1 cellular context compared by ENCODE assay signal in the genomic region with DNA sequence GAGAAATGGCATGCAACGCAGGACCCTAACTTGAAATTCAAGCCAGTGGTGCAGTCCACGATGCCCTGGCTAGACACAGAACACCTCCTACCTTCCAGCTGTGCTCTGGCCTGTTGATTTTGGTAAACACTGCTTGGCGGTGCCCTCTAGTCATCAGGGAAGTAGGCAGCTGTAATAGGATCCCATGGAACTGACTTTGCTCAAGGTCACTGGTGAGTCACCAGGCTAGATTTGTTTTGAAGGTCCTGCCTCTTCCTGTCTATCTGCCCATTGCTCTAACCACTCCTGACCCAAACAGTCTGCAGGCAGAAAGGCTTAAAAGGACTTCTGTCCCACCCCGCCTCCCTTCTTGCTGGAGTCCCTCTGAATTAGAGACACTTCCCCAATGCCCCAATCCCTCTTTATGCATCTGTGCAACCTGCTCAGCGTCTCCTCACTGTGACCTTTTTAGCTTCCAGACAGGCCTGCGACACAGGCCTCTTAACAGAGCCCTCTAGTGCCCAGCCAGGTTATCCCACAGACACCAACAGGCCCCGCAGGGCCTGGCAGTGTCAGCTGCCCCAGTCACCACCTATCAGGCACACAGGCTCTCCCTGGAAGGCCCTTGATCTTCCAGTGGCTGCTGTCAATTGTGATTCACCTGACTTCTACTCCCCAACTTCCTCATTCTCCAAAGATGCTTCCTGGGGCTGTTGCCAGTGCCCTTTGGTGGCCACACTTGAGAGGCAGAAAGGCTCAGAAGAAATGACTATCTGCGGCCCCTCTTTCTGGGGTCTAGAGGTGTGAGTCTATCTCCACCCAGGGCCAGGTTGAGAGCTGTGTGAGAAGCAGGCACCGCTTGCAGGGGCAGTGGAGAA.
TF ChIP-seq lines count a peak whose summit lies in the region.

No MANE protein-coding gene starts in this region.

TF ChIP-seq in HepG2, 621 proteins besides CTCF, POLR2A, EP300 and RAD21 (continued from another document and continues in another):
- TF ChIP-seq ETV5 (CRISPR knock-in tag; IDR thresholded peaks at IDR 0.05; ENCODE audit: borderline replicate concordance) = peak; percentile 96
- TF ChIP-seq, protein P1, sequence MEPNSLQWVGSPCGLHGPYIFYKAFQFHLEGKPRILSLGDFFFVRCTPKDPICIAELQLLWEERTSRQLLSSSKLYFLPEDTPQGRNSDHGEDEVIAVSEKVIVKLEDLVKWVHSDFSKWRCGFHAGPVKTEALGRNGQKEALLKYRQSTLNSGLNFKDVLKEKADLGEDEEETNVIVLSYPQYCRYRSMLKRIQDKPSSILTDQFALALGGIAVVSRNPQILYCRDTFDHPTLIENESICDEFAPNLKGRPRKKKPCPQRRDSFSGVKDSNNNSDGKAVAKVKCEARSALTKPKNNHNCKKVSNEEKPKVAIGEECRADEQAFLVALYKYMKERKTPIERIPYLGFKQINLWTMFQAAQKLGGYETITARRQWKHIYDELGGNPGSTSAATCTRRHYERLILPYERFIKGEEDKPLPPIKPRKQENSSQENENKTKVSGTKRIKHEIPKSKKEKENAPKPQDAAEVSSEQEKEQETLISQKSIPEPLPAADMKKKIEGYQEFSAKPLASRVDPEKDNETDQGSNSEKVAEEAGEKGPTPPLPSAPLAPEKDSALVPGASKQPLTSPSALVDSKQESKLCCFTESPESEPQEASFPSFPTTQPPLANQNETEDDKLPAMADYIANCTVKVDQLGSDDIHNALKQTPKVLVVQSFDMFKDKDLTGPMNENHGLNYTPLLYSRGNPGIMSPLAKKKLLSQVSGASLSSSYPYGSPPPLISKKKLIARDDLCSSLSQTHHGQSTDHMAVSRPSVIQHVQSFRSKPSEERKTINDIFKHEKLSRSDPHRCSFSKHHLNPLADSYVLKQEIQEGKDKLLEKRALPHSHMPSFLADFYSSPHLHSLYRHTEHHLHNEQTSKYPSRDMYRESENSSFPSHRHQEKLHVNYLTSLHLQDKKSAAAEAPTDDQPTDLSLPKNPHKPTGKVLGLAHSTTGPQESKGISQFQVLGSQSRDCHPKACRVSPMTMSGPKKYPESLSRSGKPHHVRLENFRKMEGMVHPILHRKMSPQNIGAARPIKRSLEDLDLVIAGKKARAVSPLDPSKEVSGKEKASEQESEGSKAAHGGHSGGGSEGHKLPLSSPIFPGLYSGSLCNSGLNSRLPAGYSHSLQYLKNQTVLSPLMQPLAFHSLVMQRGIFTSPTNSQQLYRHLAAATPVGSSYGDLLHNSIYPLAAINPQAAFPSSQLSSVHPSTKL (CRISPR knock-in tag; IDR thresholded peaks at IDR 0.05) = peak; percentile 94
- TF ChIP-seq ZMAT3 (CRISPR knock-in tag; conservative IDR thresholded peaks at IDR 0.05) = peak; percentile 95
- no peak for TF ChIP-seq ZNF282 (IDR thresholded peaks at IDR 0.05; ENCODE audit: partially characterized antibody)
- 0 out of 2 replicates have a peak, but pooled peaks have one; percentile 32 for TF ChIP-seq ZNF775 (CRISPR knock-in tag; IDR thresholded peaks at IDR 0.05; ENCODE audit: borderline replicate concordance)
- no peak for TF ChIP-seq ZFP62 (CRISPR knock-in tag; IDR thresholded peaks at IDR 0.05)
- no peak for TF ChIP-seq ZNF30 (CRISPR knock-in tag; IDR thresholded peaks at IDR 0.05)
- TF ChIP-seq, protein P2, sequence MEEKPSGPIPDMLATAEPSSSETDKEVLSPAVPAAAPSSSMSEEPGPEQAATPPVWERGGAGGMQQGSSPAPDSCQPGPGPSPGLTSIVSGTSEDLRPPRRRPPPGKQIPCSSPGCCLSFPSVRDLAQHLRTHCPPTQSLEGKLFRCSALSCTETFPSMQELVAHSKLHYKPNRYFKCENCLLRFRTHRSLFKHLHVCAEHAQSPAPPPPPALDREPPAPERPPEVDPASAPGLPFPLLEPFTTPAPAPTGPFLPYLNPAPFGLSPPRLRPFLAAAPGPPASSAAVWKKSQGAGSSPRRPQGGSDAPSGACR (CRISPR knock-in tag; IDR thresholded peaks at IDR 0.05) = peak; percentile 94; the same call in 1 of the 2 replicates
- TF ChIP-seq, protein P3, sequence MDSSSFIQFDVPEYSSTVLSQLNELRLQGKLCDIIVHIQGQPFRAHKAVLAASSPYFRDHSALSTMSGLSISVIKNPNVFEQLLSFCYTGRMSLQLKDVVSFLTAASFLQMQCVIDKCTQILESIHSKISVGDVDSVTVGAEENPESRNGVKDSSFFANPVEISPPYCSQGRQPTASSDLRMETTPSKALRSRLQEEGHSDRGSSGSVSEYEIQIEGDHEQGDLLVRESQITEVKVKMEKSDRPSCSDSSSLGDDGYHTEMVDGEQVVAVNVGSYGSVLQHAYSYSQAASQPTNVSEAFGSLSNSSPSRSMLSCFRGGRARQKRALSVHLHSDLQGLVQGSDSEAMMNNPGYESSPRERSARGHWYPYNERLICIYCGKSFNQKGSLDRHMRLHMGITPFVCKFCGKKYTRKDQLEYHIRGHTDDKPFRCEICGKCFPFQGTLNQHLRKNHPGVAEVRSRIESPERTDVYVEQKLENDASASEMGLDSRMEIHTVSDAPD (CRISPR knock-in tag; IDR thresholded peaks at IDR 0.05) = peak; percentile 60
- no peak for TF ChIP-seq ZFYVE20 (CRISPR knock-in tag; IDR thresholded peaks at IDR 0.05; ENCODE audit: borderline replicate concordance, low read depth)
- peak; percentile 81 for TF ChIP-seq TBL1XR1 (IDR thresholded peaks at IDR 0.05; ENCODE audit: borderline replicate concordance, low read length, partially characterized antibody)
- TF ChIP-seq SMAD3 (CRISPR knock-in tag; IDR thresholded peaks at IDR 0.05) = peak; percentile 90
- no peak for TF ChIP-seq CCAR2 (optimal IDR thresholded peaks at IDR 0.05; ENCODE audit: low read depth, low read length)
- TF ChIP-seq ZNF768 (CRISPR knock-in tag; IDR thresholded peaks at IDR 0.05) = no peak; the same call in 1 of the 2 replicates
- TF ChIP-seq, protein P4, sequence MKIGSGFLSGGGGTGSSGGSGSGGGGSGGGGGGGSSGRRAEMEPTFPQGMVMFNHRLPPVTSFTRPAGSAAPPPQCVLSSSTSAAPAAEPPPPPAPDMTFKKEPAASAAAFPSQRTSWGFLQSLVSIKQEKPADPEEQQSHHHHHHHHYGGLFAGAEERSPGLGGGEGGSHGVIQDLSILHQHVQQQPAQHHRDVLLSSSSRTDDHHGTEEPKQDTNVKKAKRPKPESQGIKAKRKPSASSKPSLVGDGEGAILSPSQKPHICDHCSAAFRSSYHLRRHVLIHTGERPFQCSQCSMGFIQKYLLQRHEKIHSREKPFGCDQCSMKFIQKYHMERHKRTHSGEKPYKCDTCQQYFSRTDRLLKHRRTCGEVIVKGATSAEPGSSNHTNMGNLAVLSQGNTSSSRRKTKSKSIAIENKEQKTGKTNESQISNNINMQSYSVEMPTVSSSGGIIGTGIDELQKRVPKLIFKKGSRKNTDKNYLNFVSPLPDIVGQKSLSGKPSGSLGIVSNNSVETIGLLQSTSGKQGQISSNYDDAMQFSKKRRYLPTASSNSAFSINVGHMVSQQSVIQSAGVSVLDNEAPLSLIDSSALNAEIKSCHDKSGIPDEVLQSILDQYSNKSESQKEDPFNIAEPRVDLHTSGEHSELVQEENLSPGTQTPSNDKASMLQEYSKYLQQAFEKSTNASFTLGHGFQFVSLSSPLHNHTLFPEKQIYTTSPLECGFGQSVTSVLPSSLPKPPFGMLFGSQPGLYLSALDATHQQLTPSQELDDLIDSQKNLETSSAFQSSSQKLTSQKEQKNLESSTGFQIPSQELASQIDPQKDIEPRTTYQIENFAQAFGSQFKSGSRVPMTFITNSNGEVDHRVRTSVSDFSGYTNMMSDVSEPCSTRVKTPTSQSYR (CRISPR knock-in tag; IDR thresholded peaks at IDR 0.05; ENCODE audit: borderline replicate concordance) = no peak; the same call in 1 of the 2 replicates
- no peak for TF ChIP-seq SNRNP70 (IDR thresholded peaks at IDR 0.05; ENCODE audit: low read depth, low read length)
- peak; percentile 71 for TF ChIP-seq RBFOX2 (IDR thresholded peaks at IDR 0.05; ENCODE audit: low read depth, low read length)
- TF ChIP-seq, protein P5, sequence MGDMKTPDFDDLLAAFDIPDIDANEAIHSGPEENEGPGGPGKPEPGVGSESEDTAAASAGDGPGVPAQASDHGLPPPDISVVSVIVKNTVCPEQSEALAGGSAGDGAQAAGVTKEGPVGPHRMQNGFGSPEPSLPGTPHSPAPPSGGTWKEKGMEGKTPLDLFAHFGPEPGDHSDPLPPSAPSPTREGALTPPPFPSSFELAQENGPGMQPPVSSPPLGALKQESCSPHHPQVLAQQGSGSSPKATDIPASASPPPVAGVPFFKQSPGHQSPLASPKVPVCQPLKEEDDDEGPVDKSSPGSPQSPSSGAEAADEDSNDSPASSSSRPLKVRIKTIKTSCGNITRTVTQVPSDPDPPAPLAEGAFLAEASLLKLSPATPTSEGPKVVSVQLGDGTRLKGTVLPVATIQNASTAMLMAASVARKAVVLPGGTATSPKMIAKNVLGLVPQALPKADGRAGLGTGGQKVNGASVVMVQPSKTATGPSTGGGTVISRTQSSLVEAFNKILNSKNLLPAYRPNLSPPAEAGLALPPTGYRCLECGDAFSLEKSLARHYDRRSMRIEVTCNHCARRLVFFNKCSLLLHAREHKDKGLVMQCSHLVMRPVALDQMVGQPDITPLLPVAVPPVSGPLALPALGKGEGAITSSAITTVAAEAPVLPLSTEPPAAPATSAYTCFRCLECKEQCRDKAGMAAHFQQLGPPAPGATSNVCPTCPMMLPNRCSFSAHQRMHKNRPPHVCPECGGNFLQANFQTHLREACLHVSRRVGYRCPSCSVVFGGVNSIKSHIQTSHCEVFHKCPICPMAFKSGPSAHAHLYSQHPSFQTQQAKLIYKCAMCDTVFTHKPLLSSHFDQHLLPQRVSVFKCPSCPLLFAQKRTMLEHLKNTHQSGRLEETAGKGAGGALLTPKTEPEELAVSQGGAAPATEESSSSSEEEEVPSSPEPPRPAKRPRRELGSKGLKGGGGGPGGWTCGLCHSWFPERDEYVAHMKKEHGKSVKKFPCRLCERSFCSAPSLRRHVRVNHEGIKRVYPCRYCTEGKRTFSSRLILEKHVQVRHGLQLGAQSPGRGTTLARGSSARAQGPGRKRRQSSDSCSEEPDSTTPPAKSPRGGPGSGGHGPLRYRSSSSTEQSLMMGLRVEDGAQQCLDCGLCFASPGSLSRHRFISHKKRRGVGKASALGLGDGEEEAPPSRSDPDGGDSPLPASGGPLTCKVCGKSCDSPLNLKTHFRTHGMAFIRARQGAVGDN (CRISPR knock-in tag; IDR thresholded peaks at IDR 0.05) = peak; percentile 87
- TF ChIP-seq, protein P6, sequence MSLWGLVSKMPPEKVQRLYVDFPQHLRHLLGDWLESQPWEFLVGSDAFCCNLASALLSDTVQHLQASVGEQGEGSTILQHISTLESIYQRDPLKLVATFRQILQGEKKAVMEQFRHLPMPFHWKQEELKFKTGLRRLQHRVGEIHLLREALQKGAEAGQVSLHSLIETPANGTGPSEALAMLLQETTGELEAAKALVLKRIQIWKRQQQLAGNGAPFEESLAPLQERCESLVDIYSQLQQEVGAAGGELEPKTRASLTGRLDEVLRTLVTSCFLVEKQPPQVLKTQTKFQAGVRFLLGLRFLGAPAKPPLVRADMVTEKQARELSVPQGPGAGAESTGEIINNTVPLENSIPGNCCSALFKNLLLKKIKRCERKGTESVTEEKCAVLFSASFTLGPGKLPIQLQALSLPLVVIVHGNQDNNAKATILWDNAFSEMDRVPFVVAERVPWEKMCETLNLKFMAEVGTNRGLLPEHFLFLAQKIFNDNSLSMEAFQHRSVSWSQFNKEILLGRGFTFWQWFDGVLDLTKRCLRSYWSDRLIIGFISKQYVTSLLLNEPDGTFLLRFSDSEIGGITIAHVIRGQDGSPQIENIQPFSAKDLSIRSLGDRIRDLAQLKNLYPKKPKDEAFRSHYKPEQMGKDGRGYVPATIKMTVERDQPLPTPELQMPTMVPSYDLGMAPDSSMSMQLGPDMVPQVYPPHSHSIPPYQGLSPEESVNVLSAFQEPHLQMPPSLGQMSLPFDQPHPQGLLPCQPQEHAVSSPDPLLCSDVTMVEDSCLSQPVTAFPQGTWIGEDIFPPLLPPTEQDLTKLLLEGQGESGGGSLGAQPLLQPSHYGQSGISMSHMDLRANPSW (CRISPR knock-in tag; IDR thresholded peaks at IDR 0.05; ENCODE audit: borderline replicate concordance) = peak; percentile 77
- TF ChIP-seq ZNF746 (CRISPR knock-in tag; IDR thresholded peaks at IDR 0.05) = peak; percentile 72; the same call in 1 of the 2 replicates
- TF ChIP-seq HNRNPL (IDR thresholded peaks at IDR 0.05; ENCODE audit: low read depth, low read length) = 0 out of 2 replicates have a peak, but pooled peaks have one; percentile 32
- peak; percentile 72; the same call in 1 of the 2 replicates for TF ChIP-seq KAT7 (CRISPR knock-in tag; IDR thresholded peaks at IDR 0.05; ENCODE audit: borderline replicate concordance)
- no peak for TF ChIP-seq MED8 (CRISPR knock-in tag; IDR thresholded peaks at IDR 0.05; ENCODE audit: insufficient replicate concordance)
- peak; percentile 96 for TF ChIP-seq SKI (IDR thresholded peaks at IDR 0.05; ENCODE audit: partially characterized antibody)
- no peak for TF ChIP-seq ZNF160 (CRISPR knock-in tag; IDR thresholded peaks at IDR 0.05)
- TF ChIP-seq, protein P7, sequence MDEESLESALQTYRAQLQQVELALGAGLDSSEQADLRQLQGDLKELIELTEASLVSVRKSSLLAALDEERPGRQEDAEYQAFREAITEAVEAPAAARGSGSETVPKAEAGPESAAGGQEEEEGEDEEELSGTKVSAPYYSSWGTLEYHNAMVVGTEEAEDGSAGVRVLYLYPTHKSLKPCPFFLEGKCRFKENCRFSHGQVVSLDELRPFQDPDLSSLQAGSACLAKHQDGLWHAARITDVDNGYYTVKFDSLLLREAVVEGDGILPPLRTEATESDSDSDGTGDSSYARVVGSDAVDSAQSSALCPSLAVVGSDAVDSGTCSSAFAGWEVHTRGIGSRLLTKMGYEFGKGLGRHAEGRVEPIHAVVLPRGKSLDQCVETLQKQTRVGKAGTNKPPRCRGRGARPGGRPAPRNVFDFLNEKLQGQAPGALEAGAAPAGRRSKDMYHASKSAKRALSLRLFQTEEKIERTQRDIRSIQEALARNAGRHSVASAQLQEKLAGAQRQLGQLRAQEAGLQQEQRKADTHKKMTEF (CRISPR knock-in tag; IDR thresholded peaks at IDR 0.05) = peak; percentile 90
- 0 out of 2 replicates have a peak, but pooled peaks have one; percentile 42 for TF ChIP-seq HOXA5 (CRISPR knock-in tag; IDR thresholded peaks at IDR 0.05)
- TF ChIP-seq ZNF225 (CRISPR knock-in tag; IDR thresholded peaks at IDR 0.05) = no peak; the same call in 1 of the 2 replicates
- no peak for TF ChIP-seq IKZF1 (IDR thresholded peaks at IDR 0.05)
- no peak for TF ChIP-seq TRIM24 (CRISPR knock-in tag; IDR thresholded peaks at IDR 0.05)
- TF ChIP-seq ZSCAN25 (CRISPR knock-in tag; IDR thresholded peaks at IDR 0.05) = no peak; the same call in none of the 2 replicates
- no peak for TF ChIP-seq ONECUT2 (CRISPR knock-in tag; IDR thresholded peaks at IDR 0.05)
- peak; percentile 60; the same call in 1 of the 2 replicates for TF ChIP-seq RCOR2 (CRISPR knock-in tag; IDR thresholded peaks at IDR 0.05)
- TF ChIP-seq ZNF839 (CRISPR knock-in tag; IDR thresholded peaks at IDR 0.05; ENCODE audit: borderline replicate concordance) = 0 out of 2 replicates have a peak, but pooled peaks have one; percentile 42
- TF ChIP-seq, protein P8, sequence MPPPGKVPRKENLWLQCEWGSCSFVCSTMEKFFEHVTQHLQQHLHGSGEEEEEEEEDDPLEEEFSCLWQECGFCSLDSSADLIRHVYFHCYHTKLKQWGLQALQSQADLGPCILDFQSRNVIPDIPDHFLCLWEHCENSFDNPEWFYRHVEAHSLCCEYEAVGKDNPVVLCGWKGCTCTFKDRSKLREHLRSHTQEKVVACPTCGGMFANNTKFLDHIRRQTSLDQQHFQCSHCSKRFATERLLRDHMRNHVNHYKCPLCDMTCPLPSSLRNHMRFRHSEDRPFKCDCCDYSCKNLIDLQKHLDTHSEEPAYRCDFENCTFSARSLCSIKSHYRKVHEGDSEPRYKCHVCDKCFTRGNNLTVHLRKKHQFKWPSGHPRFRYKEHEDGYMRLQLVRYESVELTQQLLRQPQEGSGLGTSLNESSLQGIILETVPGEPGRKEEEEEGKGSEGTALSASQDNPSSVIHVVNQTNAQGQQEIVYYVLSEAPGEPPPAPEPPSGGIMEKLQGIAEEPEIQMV (CRISPR knock-in tag; IDR thresholded peaks at IDR 0.05; ENCODE audit: low read depth) = peak; percentile 64
- no peak for TF ChIP-seq RFX1 (IDR thresholded peaks at IDR 0.05)
- peak; percentile 67 for TF ChIP-seq ZMYM3 (CRISPR knock-in tag; IDR thresholded peaks at IDR 0.05)
- TF ChIP-seq ZNF777 (CRISPR knock-in tag; IDR thresholded peaks at IDR 0.05) = no peak; the same call in 1 of the 2 replicates
